Comparison of ENCODE assay signal across 1 cellular context in the genomic region with DNA sequence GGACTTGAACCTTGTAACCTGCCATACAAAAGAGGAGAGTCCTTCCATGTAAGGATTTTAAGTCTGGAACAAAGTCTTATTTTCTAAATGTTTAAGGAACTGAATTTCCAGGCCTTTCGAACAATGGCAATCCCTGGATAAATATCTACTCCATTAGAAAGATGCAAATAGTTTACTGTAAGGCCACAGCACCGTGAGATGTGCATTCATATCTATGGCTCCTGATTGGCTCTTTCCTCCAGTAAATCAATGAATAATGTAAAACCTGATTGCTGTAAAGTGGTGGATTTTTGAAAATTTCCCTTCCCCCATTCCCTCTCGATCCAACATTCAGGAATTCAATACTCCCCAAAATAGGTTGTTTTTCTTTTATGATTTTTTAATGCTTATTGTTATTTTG.
TF ChIP-seq lines count a peak whose summit lies in the region.

No MANE protein-coding gene starts in this region.

TF ChIP-seq in GM23338, 12 proteins besides CTCF, POLR2A, EP300 and RAD21 (continued from another document):
- TF ChIP-seq, protein P1, sequence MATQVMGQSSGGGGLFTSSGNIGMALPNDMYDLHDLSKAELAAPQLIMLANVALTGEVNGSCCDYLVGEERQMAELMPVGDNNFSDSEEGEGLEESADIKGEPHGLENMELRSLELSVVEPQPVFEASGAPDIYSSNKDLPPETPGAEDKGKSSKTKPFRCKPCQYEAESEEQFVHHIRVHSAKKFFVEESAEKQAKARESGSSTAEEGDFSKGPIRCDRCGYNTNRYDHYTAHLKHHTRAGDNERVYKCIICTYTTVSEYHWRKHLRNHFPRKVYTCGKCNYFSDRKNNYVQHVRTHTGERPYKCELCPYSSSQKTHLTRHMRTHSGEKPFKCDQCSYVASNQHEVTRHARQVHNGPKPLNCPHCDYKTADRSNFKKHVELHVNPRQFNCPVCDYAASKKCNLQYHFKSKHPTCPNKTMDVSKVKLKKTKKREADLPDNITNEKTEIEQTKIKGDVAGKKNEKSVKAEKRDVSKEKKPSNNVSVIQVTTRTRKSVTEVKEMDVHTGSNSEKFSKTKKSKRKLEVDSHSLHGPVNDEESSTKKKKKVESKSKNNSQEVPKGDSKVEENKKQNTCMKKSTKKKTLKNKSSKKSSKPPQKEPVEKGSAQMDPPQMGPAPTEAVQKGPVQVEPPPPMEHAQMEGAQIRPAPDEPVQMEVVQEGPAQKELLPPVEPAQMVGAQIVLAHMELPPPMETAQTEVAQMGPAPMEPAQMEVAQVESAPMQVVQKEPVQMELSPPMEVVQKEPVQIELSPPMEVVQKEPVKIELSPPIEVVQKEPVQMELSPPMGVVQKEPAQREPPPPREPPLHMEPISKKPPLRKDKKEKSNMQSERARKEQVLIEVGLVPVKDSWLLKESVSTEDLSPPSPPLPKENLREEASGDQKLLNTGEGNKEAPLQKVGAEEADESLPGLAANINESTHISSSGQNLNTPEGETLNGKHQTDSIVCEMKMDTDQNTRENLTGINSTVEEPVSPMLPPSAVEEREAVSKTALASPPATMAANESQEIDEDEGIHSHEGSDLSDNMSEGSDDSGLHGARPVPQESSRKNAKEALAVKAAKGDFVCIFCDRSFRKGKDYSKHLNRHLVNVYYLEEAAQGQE (IDR thresholded peaks at IDR 0.05; ENCODE audit: unreplicated experiment): no peak
- no peak for TF ChIP-seq NANOG (IDR thresholded peaks at IDR 0.05; ENCODE audit: borderline replicate concordance)
